Comparison of ENCODE assay signal across 11 cellular contexts in the genomic region with DNA sequence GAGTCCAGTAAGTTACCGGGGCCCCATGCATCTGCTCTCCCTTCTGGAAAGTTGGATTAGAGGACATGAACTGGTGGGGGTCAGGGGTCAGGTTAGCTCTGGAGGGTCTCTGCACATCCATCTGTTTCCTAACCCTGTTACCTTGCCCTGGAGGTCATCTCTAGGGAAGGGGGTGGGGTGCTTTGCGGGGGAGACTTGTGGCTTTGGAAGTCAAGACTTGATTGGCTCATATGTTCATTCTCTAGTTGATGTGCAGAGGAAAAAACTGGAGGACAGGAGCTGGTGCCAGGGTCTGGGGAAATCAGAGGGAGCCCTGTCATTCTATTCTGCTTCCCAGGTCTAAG. TPM values are rescaled to one million over a fixed set of nuclear protein-coding genes. Genes with fewer than 3 reads are reported as not detected.
A peak's percentile ranks its signal among the peaks of the same experiment; 100 is the strongest.
DNase-seq lines count a peak whose midpoint lies in the region; ATAC-seq and TF ChIP-seq lines count a peak whose summit lies in the region.
"Had no signal": no experiment of that assay in that cellular context is flagged by ENCODE, and none has a peak within 500 bp of the region (broad histone marks: within the 10 kb centered on the region; RNA-seq: fewer than 3 reads in every experiment).

No MANE protein-coding gene starts in this region.

- no peaks in the 10 kb centered on the region for H3K9me3 ChIP-seq in neuron (ENCODE audit: low read length)
- no peaks in the 10 kb centered on the region for H3K9me3 ChIP-seq in HAP-1

- TF ChIP-seq CTCF in AG10803 (conservative IDR thresholded peaks at IDR 0.05; ENCODE audit: low read length) (no peak), GM23338 (conservative IDR thresholded peaks at IDR 0.05; ENCODE audit: low read depth in 2 of 2) (no peak)

- ATAC-seq in GM23338: no peak
- ATAC-seq in effector memory CD8-positive, alpha-beta T cell (replicated peaks): no peak
- ATAC-seq in HG02571 (IDR thresholded peaks at IDR 0.05; ENCODE audit: unreplicated experiment): no peak
- ATAC-seq in left lobe of liver: no peak

- H3K4me1 ChIP-seq in GM23338 (ENCODE audit: insufficient read depth) (peaks cover 13% of the 10 kb centered on the region), neuron (ENCODE audit: insufficient read depth, low read length) (peaks cover 16% of the 10 kb centered on the region), HAP-1 (peaks cover 8% of the 10 kb centered on the region)

- H3K4me1 Mint-ChIP-seq in GM23338: peaks cover 12% of the 10 kb centered on the region
- peaks cover 8 to 11% of the 10 kb centered on the region in 2 donors for H3K4me1 Mint-ChIP-seq in effector memory CD8-positive, alpha-beta T cell (ENCODE audit: low read depth in 2 of 2)

- no peaks in the 10 kb centered on the region for H3F3A ChIP-seq in GM23338 (replicated peaks; ENCODE audit: low read depth)

- in situ Hi-C loops in HAP-1 (cut with MboI; ENCODE audit: low sequenced_read_pairs): no loop called here

- H4K20me1 ChIP-seq in GM23338 (replicated peaks; ENCODE audit: insufficient read depth): peaks cover 9% of the 10 kb centered on the region

- H3K79me2 ChIP-seq in GM23338 (replicated peaks; ENCODE audit: insufficient read depth): no peaks in the 10 kb centered on the region; the same call in 1 of the 2 replicates

- H3K4me3 Mint-ChIP-seq in GM23338: peak overlapping the region; percentile 77
- peak overlapping the region; percentile 56 to 72 for H3K4me3 Mint-ChIP-seq in effector memory CD8-positive, alpha-beta T cell

- no peak overlapping the region for H3K27ac ChIP-seq in GM23338 (ENCODE audit: low read depth)

- DNase-seq in AG10803 (ENCODE audit: low read depth) (no peak), GM23338 (ENCODE audit: low spot score) (no peak), HAP-1 (ENCODE audit: low spot score in 2 of 2) (no peak), NCI-H226 (no peak), left lobe of liver (ENCODE audit: low spot score) (no peak)
- no peak for DNase-seq in effector memory CD8-positive, alpha-beta T cell
- DNase-seq: activated CD8-positive, alpha-beta memory T cell treated with anti-CD3 and anti-CD28 coated beads, Interleukin-2, amount 50 U/mL, for 4 hours; SHP77 had no signal

- no peaks in the 10 kb centered on the region; the same call in 2 of the 3 replicates for H3K36me3 Mint-ChIP-seq in GM23338 (ENCODE audit: low read depth)
- H3K36me3 Mint-ChIP-seq in effector memory CD8-positive, alpha-beta T cell (ENCODE audit: insufficient read depth): no peaks in the 10 kb centered on the region

- H3K9me2 ChIP-seq in GM23338 (ENCODE audit: insufficient read depth): no peaks in the 10 kb centered on the region

- H3K27me3 ChIP-seq in GM23338 (ENCODE audit: insufficient read depth): peaks cover 67% of the 10 kb centered on the region
- H3K27me3 ChIP-seq in neuron (ENCODE audit: insufficient read depth, low read length): no peaks in the 10 kb centered on the region
- peaks cover 55% of the 10 kb centered on the region for H3K27me3 ChIP-seq in HAP-1 (ENCODE audit: low read depth)

- H3K27ac Mint-ChIP-seq in GM23338: no peak overlapping the region
- no peak overlapping the region for H3K27ac Mint-ChIP-seq in effector memory CD8-positive, alpha-beta T cell

- H3K27me3 Mint-ChIP-seq in GM23338 (ENCODE audit: insufficient read depth, low read depth, poor library complexity): peaks cover 37% of the 10 kb centered on the region
- peaks cover 30 to 38% of the 10 kb centered on the region in 2 donors for H3K27me3 Mint-ChIP-seq in effector memory CD8-positive, alpha-beta T cell

- H3K4me3 ChIP-seq in AG10803 (ENCODE audit: low read length) (peak overlapping the region; percentile 76; the same call in 1 of the 2 replicates), GM23338 (peak overlapping the region; percentile 74), neuron (ENCODE audit: low read length) (peak overlapping the region; percentile 99), HAP-1 (no peak overlapping the region)

- H3K9me3 Mint-ChIP-seq in GM23338: no peaks in the 10 kb centered on the region; the same call in 2 of the 3 replicates
- H3K9me3 Mint-ChIP-seq in effector memory CD8-positive, alpha-beta T cell: no peaks in the 10 kb centered on the region

- H2AFZ ChIP-seq in GM23338 (peak overlapping the region; percentile 99; the same call in 1 of the 2 replicates), neuron (ENCODE audit: low read depth, low read length) (no peak overlapping the region)

- H3K36me3 ChIP-seq in GM23338 (ENCODE audit: insufficient read depth): no peaks in the 10 kb centered on the region
- H3K36me3 ChIP-seq in neuron (ENCODE audit: insufficient read depth, low read length): no peaks in the 10 kb centered on the region
- no peaks in the 10 kb centered on the region for H3K36me3 ChIP-seq in HAP-1 (replicated peaks)

- H3K4me2 ChIP-seq in GM23338: peak overlapping the region; percentile 93

TF ChIP-seq in GM23338, 12 proteins besides CTCF, POLR2A, EP300 and RAD21 (continues in another document):
- TF ChIP-seq, protein P1, sequence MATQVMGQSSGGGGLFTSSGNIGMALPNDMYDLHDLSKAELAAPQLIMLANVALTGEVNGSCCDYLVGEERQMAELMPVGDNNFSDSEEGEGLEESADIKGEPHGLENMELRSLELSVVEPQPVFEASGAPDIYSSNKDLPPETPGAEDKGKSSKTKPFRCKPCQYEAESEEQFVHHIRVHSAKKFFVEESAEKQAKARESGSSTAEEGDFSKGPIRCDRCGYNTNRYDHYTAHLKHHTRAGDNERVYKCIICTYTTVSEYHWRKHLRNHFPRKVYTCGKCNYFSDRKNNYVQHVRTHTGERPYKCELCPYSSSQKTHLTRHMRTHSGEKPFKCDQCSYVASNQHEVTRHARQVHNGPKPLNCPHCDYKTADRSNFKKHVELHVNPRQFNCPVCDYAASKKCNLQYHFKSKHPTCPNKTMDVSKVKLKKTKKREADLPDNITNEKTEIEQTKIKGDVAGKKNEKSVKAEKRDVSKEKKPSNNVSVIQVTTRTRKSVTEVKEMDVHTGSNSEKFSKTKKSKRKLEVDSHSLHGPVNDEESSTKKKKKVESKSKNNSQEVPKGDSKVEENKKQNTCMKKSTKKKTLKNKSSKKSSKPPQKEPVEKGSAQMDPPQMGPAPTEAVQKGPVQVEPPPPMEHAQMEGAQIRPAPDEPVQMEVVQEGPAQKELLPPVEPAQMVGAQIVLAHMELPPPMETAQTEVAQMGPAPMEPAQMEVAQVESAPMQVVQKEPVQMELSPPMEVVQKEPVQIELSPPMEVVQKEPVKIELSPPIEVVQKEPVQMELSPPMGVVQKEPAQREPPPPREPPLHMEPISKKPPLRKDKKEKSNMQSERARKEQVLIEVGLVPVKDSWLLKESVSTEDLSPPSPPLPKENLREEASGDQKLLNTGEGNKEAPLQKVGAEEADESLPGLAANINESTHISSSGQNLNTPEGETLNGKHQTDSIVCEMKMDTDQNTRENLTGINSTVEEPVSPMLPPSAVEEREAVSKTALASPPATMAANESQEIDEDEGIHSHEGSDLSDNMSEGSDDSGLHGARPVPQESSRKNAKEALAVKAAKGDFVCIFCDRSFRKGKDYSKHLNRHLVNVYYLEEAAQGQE (IDR thresholded peaks at IDR 0.05; ENCODE audit: unreplicated experiment): no peak
- TF ChIP-seq EZH2phosphoT487 (IDR thresholded peaks at IDR 0.05; ENCODE audit: unreplicated experiment) (no peak), ZNF331 (CRISPR knock-in tag; IDR thresholded peaks at IDR 0.05; ENCODE audit: low read depth) (no peak), EZH2 (IDR thresholded peaks at IDR 0.05; ENCODE audit: low read depth, unreplicated experiment) (no peak), NANOG (IDR thresholded peaks at IDR 0.05; ENCODE audit: borderline replicate concordance) (no peak), POLR2AphosphoS5 (IDR thresholded peaks at IDR 0.05; ENCODE audit: low read depth) (no peak), STAT1 (IDR thresholded peaks at IDR 0.05; ENCODE audit: unreplicated experiment) (no peak), ZNF114 (CRISPR knock-in tag; IDR thresholded peaks at IDR 0.05) (no peak), ETS1 (IDR thresholded peaks at IDR 0.05) (no peak)

RNA-seq across cellular contexts. Expression of gene KALRN, which starts 1.6 kb away (rescaled TPM):
- 12.0 and 13.6 TPM in 2 replicates for total RNA-seq in GM23338 (2014; rRNA removed; shearing (Covaris generic))
- 2.4 and 4.2 TPM in 2 replicates for polyA plus RNA-seq in GM23338 (2016; fragmentation: Nextera tagmentation; extraction: Ambion mirVana)
- total RNA-seq in left lobe of liver: 14.0 TPM

RNA-seq across cellular contexts. Expression of gene ROPN1, which starts 42.9 kb away (rescaled TPM):
- total RNA-seq in GM23338 (2014; rRNA removed; shearing (Covaris generic)): 0.27 TPM in 1 of 2 replicates, not detected in the other
- polyA plus RNA-seq in GM23338 (2016; fragmentation: Nextera tagmentation; extraction: Ambion mirVana): 0.11 TPM in 1 of 2 replicates, not detected in the other
- total RNA-seq in left lobe of liver: not detected
- total RNA-seq: Daoy had no signal
